In the genomic region with DNA sequence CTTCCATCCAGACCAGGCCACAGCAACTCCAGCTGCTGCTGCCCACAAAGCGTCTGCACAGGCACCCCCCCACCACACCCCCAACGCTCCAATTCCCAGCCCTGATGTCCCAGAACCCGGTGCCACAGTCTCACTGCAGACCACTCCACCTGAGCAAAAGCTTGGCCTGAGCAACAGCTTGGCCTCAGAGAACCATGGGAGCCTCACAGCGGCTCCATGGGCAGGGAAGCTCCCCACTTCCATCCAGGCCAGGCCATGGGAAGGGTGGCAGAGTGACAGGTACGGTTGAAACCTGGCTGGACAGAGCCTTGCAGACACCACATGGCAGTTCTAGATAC, we compare ENCODE assay signal across 6 cellular contexts.
DNase-seq lines count a peak whose midpoint lies in the region; ATAC-seq, FAIRE-seq and TF ChIP-seq lines count a peak whose summit lies in the region.

No MANE protein-coding gene starts in this region.

- no peak for DNase-seq in RWPE2 (ENCODE audit: low spot score)
- no peak for DNase-seq in GM20000 (ENCODE audit: low spot score)
- no peak for DNase-seq in GM03348 (ENCODE audit: low spot score)
- DNase-seq in H54 (ENCODE audit: insufficient read length, low spot score) = no peak

- H3K4me3 ChIP-seq in RWPE2 (ENCODE audit: severe bottlenecking) = no peak overlapping the region
- no peak overlapping the region for H3K4me3 ChIP-seq in iPS-15b (ENCODE audit: low read depth, low read length)
- H3K4me3 ChIP-seq in subcutaneous abdominal adipose tissue (ENCODE audit: low read depth in 1 of 5, low read length in 5 of 5) = peak overlapping the region in 3 of 5 donors; percentile 6 to 58 (median 22)

- no peak for FAIRE-seq in H54 (lab: Jason Lieb, UNC)

- H3K27ac ChIP-seq in RWPE2 (ENCODE audit: poor library complexity, severe bottlenecking) (peak overlapping the region; percentile 99), subcutaneous abdominal adipose tissue (ENCODE audit: low read depth, low read length) (peak overlapping the region; percentile 86)

- TF ChIP-seq CTCF in RWPE2 (IDR thresholded peaks at IDR 0.05; ENCODE audit: poor library complexity, severe bottlenecking) = no peak
- no peak for TF ChIP-seq CTCF in GM20000 (IDR thresholded peaks at IDR 0.05; ENCODE audit: extremely low read depth, missing control alignments)

- H3K4me1 ChIP-seq in RWPE2 (ENCODE audit: insufficient read depth, poor library complexity, severe bottlenecking) = peaks cover 16% of the 10 kb centered on the region
- peaks cover 4% of the 10 kb centered on the region for H3K4me1 ChIP-seq in iPS-15b (ENCODE audit: control insufficient read depth, insufficient read depth, low read length)
- H3K4me1 ChIP-seq in subcutaneous abdominal adipose tissue (ENCODE audit: control insufficient read depth in 5 of 5, insufficient read depth in 5 of 5, low read length in 5 of 5) = peaks cover 2 to 54% (median 44%) of the 10 kb centered on the region in 5 donors

- H3K27me3 ChIP-seq in RWPE2 (ENCODE audit: insufficient read depth, poor library complexity, severe bottlenecking) (no peaks in the 10 kb centered on the region), iPS-15b (ENCODE audit: control insufficient read depth, insufficient read depth, low read length) (no peaks in the 10 kb centered on the region), subcutaneous abdominal adipose tissue (ENCODE audit: control insufficient read depth in 5 of 5, insufficient read depth in 4 of 5, low read length in 5 of 5) (no peaks in the 10 kb centered on the region)

- TF ChIP-seq POLR2A in H54 (IDR thresholded peaks at IDR 0.05; ENCODE audit: low read depth, low read length) = no peak

- ATAC-seq in RWPE2 (ENCODE audit: low read depth) = peak; percentile 7

- H3K36me3 ChIP-seq in RWPE2 (ENCODE audit: low read depth) (peaks cover 34% of the 10 kb centered on the region), iPS-15b (ENCODE audit: control insufficient read depth, insufficient read depth, low read length) (peaks cover 18% of the 10 kb centered on the region), subcutaneous abdominal adipose tissue (ENCODE audit: control insufficient read depth in 5 of 5, insufficient read depth in 5 of 5, low read length in 5 of 5) (peaks cover 0 to 23% (median 16%) of the 10 kb centered on the region in 5 donors)

- H3K9ac ChIP-seq in iPS-15b (ENCODE audit: low read depth, low read length) = peak overlapping the region; percentile 60
- H3K9ac ChIP-seq in subcutaneous abdominal adipose tissue (ENCODE audit: low read length in 5 of 5) = peak overlapping the region in 3 of 5 donors; percentile 26 to 77 (median 61)

- H3K9me3 ChIP-seq in RWPE2 (ENCODE audit: severe bottlenecking) (no peaks in the 10 kb centered on the region), iPS-15b (ENCODE audit: control insufficient read depth, insufficient read depth, low read length) (no peaks in the 10 kb centered on the region), subcutaneous abdominal adipose tissue (ENCODE audit: control insufficient read depth in 5 of 5, low read length in 5 of 5) (no peaks in the 10 kb centered on the region)

Comparison
In these comparisons a context has a peak if more than half of its experiments do, and no peak if none do; other contexts are left out.
1. H3K4me3 ChIP-seq: peak in subcutaneous abdominal adipose tissue (3 of 5); none in RWPE2 (single experiment) and iPS-15b (single experiment).